In genomic region chr20:34302723-34303528, GRCh38 we compare ENCODE assay signal across 8 cellular contexts. TPM values are rescaled to one million over a fixed set of nuclear protein-coding genes. Genes with fewer than 3 reads are reported as not detected.
DNase-seq lines count a peak whose midpoint lies in the region; ATAC-seq and TF ChIP-seq lines count a peak whose summit lies in the region.

Gene AHCY (minus strand): TSS chr20:34303355. CDS start chr20:34303270, 85 bp downstream.

- H3K27ac Mint-ChIP-seq in naive thymus-derived CD8-positive, alpha-beta T cell: peak within 1 kb of the TSS; percentile 84 to 97 (median 94)

- H3K9me3 ChIP-seq in DND-41 (ENCODE audit: insufficient read depth, low read length, severe bottlenecking) (no peaks in the 10 kb centered on the region), GM23248 (ENCODE audit: low read depth) (no peaks in the 10 kb centered on the region), fibroblast of lung (ENCODE audit: control insufficient read depth, insufficient read depth, low read depth, low read length) (no peaks in the 10 kb centered on the region)

- H3K27me3 ChIP-seq in DND-41 (ENCODE audit: insufficient read depth, low read length, poor library complexity) (no peaks in the 10 kb centered on the region), GM23248 (replicated peaks; ENCODE audit: insufficient read depth) (no peaks in the 10 kb centered on the region), fibroblast of lung (ENCODE audit: control insufficient read depth, insufficient read depth, low read length) (no peaks in the 10 kb centered on the region)

- peak; percentile 94 for ATAC-seq in DND-41 (ENCODE audit: insufficient read depth, low read depth)
- ATAC-seq in naive thymus-derived CD8-positive, alpha-beta T cell: peak; percentile 93 to 94

- H3K27me3 Mint-ChIP-seq in naive thymus-derived CD8-positive, alpha-beta T cell: no peaks in the 10 kb centered on the region

- no peaks in the 10 kb centered on the region for H3K9me2 ChIP-seq in GM23248 (ENCODE audit: insufficient read depth)

- H4K20me1 ChIP-seq in DND-41 (ENCODE audit: insufficient read depth, low read length) (peaks cover 20% of the 10 kb centered on the region; the same call in 1 of the 2 replicates), GM23248 (ENCODE audit: insufficient read depth) (no peaks in the 10 kb centered on the region), fibroblast of lung (ENCODE audit: control insufficient read depth, extremely low read depth, insufficient read depth, low read length) (no peaks in the 10 kb centered on the region)

- H3K79me2 ChIP-seq in DND-41 (ENCODE audit: insufficient read depth, low read length) (peaks cover 45% of the 10 kb centered on the region), GM23248 (ENCODE audit: insufficient read depth) (peaks cover 35% of the 10 kb centered on the region), fibroblast of lung (ENCODE audit: control insufficient read depth, insufficient read depth, low read length) (peaks cover 13% of the 10 kb centered on the region)

- H3K4me1 ChIP-seq in DND-41 (ENCODE audit: insufficient read depth, low read length) (peaks cover 29% of the 10 kb centered on the region), GM23248 (ENCODE audit: insufficient read depth) (peaks cover 12% of the 10 kb centered on the region), fibroblast of lung (ENCODE audit: control insufficient read depth, extremely low read depth, insufficient read depth, low read length) (peaks cover 2% of the 10 kb centered on the region)

- 1% methylated on average over 52 to 74 of the region's 79 CpGs for WGBS in GM23248 (ENCODE audit: low coverage in 1 of 2, low lambda C conversion rate in 2 of 2, missing lambda C conversion rate in 2 of 2), 2 experiments

- no peaks in the 10 kb centered on the region for H3K36me3 Mint-ChIP-seq in naive thymus-derived CD8-positive, alpha-beta T cell

- H3K9ac ChIP-seq in DND-41 (ENCODE audit: low read depth, low read length) (peak within 1 kb of the TSS; percentile 90), GM23248 (peak within 1 kb of the TSS; percentile 96), fibroblast of lung (ENCODE audit: insufficient read depth, low read length) (peak within 1 kb of the TSS; percentile 98)

- peak within 1 kb of the TSS; percentile 94 for H2AFZ ChIP-seq in DND-41 (ENCODE audit: low read depth, low read length)
- peak within 1 kb of the TSS; percentile 80 for H2AFZ ChIP-seq in GM23248
- H2AFZ ChIP-seq in fibroblast of lung (ENCODE audit: low read length): peak within 1 kb of the TSS; percentile 74

- DNase-seq in DND-41 (peak; percentile 98), GM23248 (peak; percentile 99), Kasumi-1 (lab: John Stamatoyannopoulos, UW) (peak; percentile 95), RPMI7951 (ENCODE audit: low read depth) (peak; percentile 98), fibroblast of lung (ENCODE audit: low read depth in 2 of 2) (peak; percentile 95 to 96)
- DNase-seq in activated T-helper 1 cell treated with anti-CD3 and anti-CD28 coated beads, Interleukin-2, amount 50 U/mL, for 16 hours (ENCODE audit: low read depth in 1 of 2, low spot score in 1 of 2): peak; percentile 85 to 86
- peak; percentile 82 to 98 (median 90) for DNase-seq in naive thymus-derived CD8-positive, alpha-beta T cell
- DNase-seq in stimulated activated naive CD4-positive, alpha-beta T cell (lab: John Stamatoyannopoulos, UW): peak; percentile 83 to 99 (median 94)

- H3K4me2 ChIP-seq in DND-41 (ENCODE audit: insufficient read depth, low read length) (peak within 1 kb of the TSS; percentile 73), GM23248 (ENCODE audit: unreplicated experiment) (peak within 1 kb of the TSS; percentile 85), fibroblast of lung (ENCODE audit: extremely low read depth, insufficient read depth, low read length) (peak within 1 kb of the TSS; percentile 86)

- H3F3A ChIP-seq in GM23248 (ENCODE audit: insufficient read depth): peaks cover 7% of the 10 kb centered on the region; the same call in 1 of the 2 replicates

- peaks cover 5 to 22% (median 16%) of the 10 kb centered on the region in 4 donors for H3K4me1 Mint-ChIP-seq in naive thymus-derived CD8-positive, alpha-beta T cell

- H3K27ac ChIP-seq in DND-41 (ENCODE audit: low read length) (peak within 1 kb of the TSS; percentile 89), GM23248 (peak within 1 kb of the TSS; percentile 95), fibroblast of lung (ENCODE audit: insufficient read depth, low read length) (peak within 1 kb of the TSS; percentile 96)

- H3K36me3 ChIP-seq in DND-41 (ENCODE audit: insufficient read depth, low read length) (peaks cover 24% of the 10 kb centered on the region; the same call in 1 of the 2 replicates), GM23248 (ENCODE audit: low read depth) (no peaks in the 10 kb centered on the region), fibroblast of lung (ENCODE audit: control insufficient read depth, insufficient read depth, low read length) (no peaks in the 10 kb centered on the region)

- peak within 1 kb of the TSS; percentile 87 to 98 (median 94) for H3K4me3 Mint-ChIP-seq in naive thymus-derived CD8-positive, alpha-beta T cell

- POLR2A ChIA-PET in naive thymus-derived CD8-positive, alpha-beta T cell (lab: Charles Lee): interaction anchor here (0.6 to 2.0 kb wide), 7 partner anchors 9 to 1180 kb away, joined by 3 to 19 read pairs (median 5); partner anchors contain the start of genes DYNLRB1, EIF2S2, ITCH and PIGU

- H3K4me3 ChIP-seq in DND-41 (ENCODE audit: low read depth in 1 of 2, low read length in 2 of 2): peak within 1 kb of the TSS; percentile 84 to 94
- peak within 1 kb of the TSS; percentile 88 for H3K4me3 ChIP-seq in GM23248
- peak within 1 kb of the TSS; percentile 86 to 98 (median 92) for H3K4me3 ChIP-seq in fibroblast of lung (replicated peaks in 1 of 4; ENCODE audit: control extremely low read depth in 1 of 4, insufficient read depth in 1 of 4, low read depth in 3 of 4, low read length in 4 of 4)

- no peaks in the 10 kb centered on the region for H3K9me3 Mint-ChIP-seq in naive thymus-derived CD8-positive, alpha-beta T cell

- no peak for TF ChIP-seq CTCF in DND-41 (IDR thresholded peaks at IDR 0.05; ENCODE audit: borderline replicate concordance, extremely low read depth, low read length, poor library complexity, severe bottlenecking)
- TF ChIP-seq CTCF in fibroblast of lung (conservative IDR thresholded peaks at IDR 0.05 in 1 of 2, IDR thresholded peaks at IDR 0.05 in 1 of 2; ENCODE audit: low read depth in 1 of 2, low read length in 2 of 2): no peak

- in situ Hi-C loops in GM23248 (cut with MboI): loop anchor here (25.0 kb wide), 1 partner anchor 409 kb away; the partner anchor contains the start of gene TP53INP2

RNA-seq across cellular contexts. Expression of gene AHCY, which starts in this region (rescaled TPM):
- 82.6 and 115 TPM in 2 replicates for total RNA-seq in GM23248 (2014; rRNA removed; shearing (Covaris generic))
- polyA plus RNA-seq in GM23248 (2016; fragmentation: Nextera tagmentation; extraction: Ambion mirVana) (53.7 and 53.8 TPM in 2 replicates), fibroblast of lung (78.3 and 96.6 TPM in 2 replicates)
- total RNA-seq in RPMI7951 (2014; rRNA removed; shearing (Covaris generic)): 137 and 145 TPM in 2 replicates
- total RNA-seq in fibroblast of lung: 68.4 and 72.2 TPM in 2 replicates
- polyA plus RNA-seq in fibroblast of lung (2012): 72.8 and 89.5 TPM in 2 replicates
- 253 and 290 TPM in 2 replicates for polyA minus RNA-seq in fibroblast of lung (ENCODE audit: low replicate concordance)
- total RNA-seq in naive thymus-derived CD8-positive, alpha-beta T cell: 10 to 100 TPM; 26.8 to 27.2 TPM
- polyA plus RNA-seq in naive thymus-derived CD8-positive, alpha-beta T cell: 10 to 100 TPM; 30.5 to 40.8 (median 37.4) TPM

Comparison
In these comparisons a context has a peak if more than half of its experiments do, and no peak if none do; other contexts are left out.
1. Peak in every context shown above with its lines: DNase-seq, ATAC-seq, H3K4me3 ChIP-seq and H3K27ac ChIP-seq.